Comparison of ENCODE assay signal across 8 cellular contexts in genomic region chr12:96194572-96194889, GRCh38. TPM values are rescaled to one million over a fixed set of nuclear protein-coding genes. Genes with fewer than 3 reads are reported as not detected.
DNase-seq lines count a peak whose midpoint lies in the region; TF ChIP-seq lines count a peak whose summit lies in the region.

No MANE protein-coding gene starts in this region.

- WGBS in prostate gland = 2% methylated on average over 24 of the region's 24 CpGs

- peaks cover 4% of the 10 kb centered on the region for H3K36me3 Mint-ChIP-seq in activated naive CD4-positive, alpha-beta T cell treated with anti-CD3 and anti-CD28 coated beads, Interleukin-2, amount 50 U/mL, for 24 hours
- peaks cover 30% of the 10 kb centered on the region for H3K36me3 Mint-ChIP-seq in endothelial cell (ENCODE audit: low read depth, unreplicated experiment)

- no peaks in the 10 kb centered on the region for H3K36me3 ChIP-seq in Karpas-422 (ENCODE audit: insufficient read depth, low read length)
- H3K36me3 ChIP-seq in prostate gland = no peaks in the 10 kb centered on the region

- peak overlapping the region; percentile 85 for H3K4me3 ChIP-seq in Karpas-422 (ENCODE audit: low read length)
- H3K4me3 ChIP-seq in prostate gland = peak overlapping the region; percentile 59 to 65

- H4K20me1 ChIP-seq in Karpas-422 (ENCODE audit: insufficient read depth, low read depth, low read length) = no peaks in the 10 kb centered on the region

- no peak for TF ChIP-seq POLR2A in prostate gland (IDR thresholded peaks at IDR 0.05)

- no peaks in the 10 kb centered on the region for H3K27me3 Mint-ChIP-seq in activated naive CD4-positive, alpha-beta T cell treated with anti-CD3 and anti-CD28 coated beads, Interleukin-2, amount 50 U/mL, for 24 hours
- H3K27me3 Mint-ChIP-seq in endothelial cell (ENCODE audit: unreplicated experiment) = peaks cover 21% of the 10 kb centered on the region

- peak overlapping the region; percentile 94 for H2AFZ ChIP-seq in Karpas-422 (ENCODE audit: low read length)

- H3K79me2 ChIP-seq in Karpas-422 (ENCODE audit: low read length) = no peaks in the 10 kb centered on the region

- peaks cover 2% of the 10 kb centered on the region; the same call in 1 of the 2 replicates for H3K27me3 ChIP-seq in Karpas-422 (ENCODE audit: low read length)
- H3K27me3 ChIP-seq in prostate gland (replicated peaks; ENCODE audit: insufficient read depth) = no peaks in the 10 kb centered on the region

- no peaks in the 10 kb centered on the region for H3K9me2 ChIP-seq in Karpas-422 (replicated peaks; ENCODE audit: insufficient read depth, low read length)

- intact Hi-C loops in prostate gland (cut with DNase I) = no loop called here

- H3K27ac ChIP-seq in Karpas-422 (ENCODE audit: low read length) (no peak overlapping the region), prostate gland (no peak overlapping the region)

- peak overlapping the region; percentile 98 for H3K4me3 Mint-ChIP-seq in activated naive CD4-positive, alpha-beta T cell treated with anti-CD3 and anti-CD28 coated beads, Interleukin-2, amount 50 U/mL, for 24 hours
- peak overlapping the region; percentile 100 for H3K4me3 Mint-ChIP-seq in endothelial cell (ENCODE audit: unreplicated experiment)

- peak overlapping the region; percentile 78 for H3K9ac ChIP-seq in Karpas-422 (ENCODE audit: low read length)

- H3K4me2 ChIP-seq in Karpas-422 (ENCODE audit: low read depth, low read length, poor library complexity, severe bottlenecking) = peak overlapping the region; percentile 98

- DNase-seq in activated naive CD4-positive, alpha-beta T cell treated with Interleukin-2 at 50 U/mL for 16 hours = no peak
- no peak for DNase-seq in Karpas-422
- DNase-seq in endothelial cell (ENCODE audit: low spot score) = no peak
- no peak for DNase-seq in prostate gland (ENCODE audit: low spot score)
- no peak for DNase-seq in central memory CD4-positive, alpha-beta T cell
- no peak for DNase-seq in C1 segment of cervical spinal cord (lab: John Stamatoyannopoulos, UW)
- DNase-seq in cerebellar cortex (ENCODE audit: low spot score) = no peak

- TF ChIP-seq CTCF in endothelial cell (IDR thresholded peaks at IDR 0.05; ENCODE audit: unreplicated experiment) = no peak
- TF ChIP-seq CTCF in prostate gland (IDR thresholded peaks at IDR 0.05) = no peak

- H3K9me3 ChIP-seq in Karpas-422 (ENCODE audit: low read length) = no peaks in the 10 kb centered on the region
- no peaks in the 10 kb centered on the region for H3K9me3 ChIP-seq in prostate gland

- peak overlapping the region; percentile 100 for H3K27ac Mint-ChIP-seq in activated naive CD4-positive, alpha-beta T cell treated with anti-CD3 and anti-CD28 coated beads, Interleukin-2, amount 50 U/mL, for 24 hours
- peak overlapping the region; percentile 100 for H3K27ac Mint-ChIP-seq in endothelial cell (ENCODE audit: unreplicated experiment)

- no peaks in the 10 kb centered on the region for H3K9me3 Mint-ChIP-seq in activated naive CD4-positive, alpha-beta T cell treated with anti-CD3 and anti-CD28 coated beads, Interleukin-2, amount 50 U/mL, for 24 hours
- H3K9me3 Mint-ChIP-seq in endothelial cell (ENCODE audit: unreplicated experiment) = no peaks in the 10 kb centered on the region

- H3K4me1 Mint-ChIP-seq in activated naive CD4-positive, alpha-beta T cell treated with anti-CD3 and anti-CD28 coated beads, Interleukin-2, amount 50 U/mL, for 24 hours = peaks cover 62% of the 10 kb centered on the region
- peaks cover 52% of the 10 kb centered on the region for H3K4me1 Mint-ChIP-seq in endothelial cell (ENCODE audit: unreplicated experiment)

- H3K4me1 ChIP-seq in Karpas-422 (ENCODE audit: low read length) = peaks cover 32% of the 10 kb centered on the region
- H3K4me1 ChIP-seq in prostate gland (replicated peaks) = no peaks in the 10 kb centered on the region

RNA-seq across cellular contexts. Expression of gene ELK3, which starts 0.4 kb away (rescaled TPM):
- total RNA-seq in Karpas-422 (2014; rRNA removed; shearing (Covaris generic); ENCODE audit: low replicate concordance) = 1.2 and 1.8 TPM in 2 replicates
- total RNA-seq in endothelial cell (ENCODE audit: unreplicated experiment) (294 TPM), prostate gland (10 to 100 TPM in 1 of 2 donors, 1 to 10 TPM in 1; 7.0 to 20.6 TPM)

Comparison
In these comparisons a context has a peak if more than half of its experiments do, and no peak if none do; other contexts are left out.
1. RNA of gene ELK3, which starts 0.4 kb away (total RNA-seq): 294 TPM in endothelial cell (single experiment); 7.0 to 20.6 TPM in prostate gland and 1.2 to 1.8 TPM in Karpas-422; every median in the first group is over 10 times any median in the second.